In genomic region chr3:61848885-61849284, GRCh38 we compare ENCODE assay signal across 9 cellular contexts.
DNase-seq lines count a peak whose midpoint lies in the region; ATAC-seq and TF ChIP-seq lines count a peak whose summit lies in the region.
"Had no signal": no experiment of that assay in that cellular context is flagged by ENCODE, and none has a peak within 500 bp of the region (broad histone marks: within the 10 kb centered on the region; RNA-seq: fewer than 3 reads in every experiment).

No MANE protein-coding gene starts in this region.

- no peak overlapping the region for H3K4me3 Mint-ChIP-seq in osteocyte (ENCODE audit: unreplicated experiment)

- peak; percentile 62 for ATAC-seq in SK-N-SH treated with all-trans-retinoic acid at 6 μM for 48 hours
- ATAC-seq: A549 had no signal

- H3K9me3 Mint-ChIP-seq in osteocyte (ENCODE audit: unreplicated experiment) = no peaks in the 10 kb centered on the region

- H3K27me3 Mint-ChIP-seq in osteocyte (ENCODE audit: unreplicated experiment) = peaks cover 2% of the 10 kb centered on the region

- H3K36me3 ChIP-seq in A673 (ENCODE audit: insufficient read depth, low read length, poor library complexity, severe bottlenecking) = no peaks in the 10 kb centered on the region

- H3K27me3 ChIP-seq in A673 (replicated peaks; ENCODE audit: insufficient read depth, low read depth, low read length, poor library complexity) = no peaks in the 10 kb centered on the region

- CTCF ChIA-PET in A673 (lab: Charles Lee) = no interaction called here

- no peaks in the 10 kb centered on the region for H3K36me3 Mint-ChIP-seq in osteocyte (ENCODE audit: unreplicated experiment)

- H3K4me1 Mint-ChIP-seq in osteocyte (ENCODE audit: unreplicated experiment) = peaks cover 42% of the 10 kb centered on the region

- POLR2A ChIA-PET in A673 (lab: Charles Lee; ENCODE audit: low non-redundant PET) = no interaction called here

- H3K9me3 ChIP-seq in A673 (ENCODE audit: low read depth, low read length, poor library complexity, severe bottlenecking) = no peaks in the 10 kb centered on the region
- H3K9me3 ChIP-seq: A549 had no signal

- no TSS peak for BruUV-seq in A673 (replicated peaks; lab: Mats Ljungman, UMichigan)

- intact Hi-C loops in A673 (cut with micrococcal nuclease; ENCODE audit: unreplicated experiment) = loop anchor here (2.0 kb wide), 1 partner anchor 284 kb away; no protein-coding TSS in a partner anchor

- peak; percentile 74 for DNase-seq in A673 (ENCODE audit: low spot score)
- peak; percentile 71 for DNase-seq in fibroblast of villous mesenchyme (ENCODE audit: low read depth)
- DNase-seq in osteocyte (ENCODE audit: extremely low spot score, unreplicated experiment) = no peak
- no peak for DNase-seq in stimulated activated CD4-positive, alpha-beta T cell treated with anti-CD3 and anti-CD28 coated beads, Interleukin-2, amount 100 ng/mL, for 48 hours
- no peak for DNase-seq in DMS79 (lab: John Stamatoyannopoulos, UW)
- no peak for DNase-seq in SK-N-DZ (ENCODE audit: low spot score)
- no peak for DNase-seq in COLO668 (lab: John Stamatoyannopoulos, UW; ENCODE audit: unreplicated experiment)

- H3K27ac ChIP-seq in A673 (ENCODE audit: low read depth, low read length, poor library complexity, severe bottlenecking) = no peak overlapping the region
- H3K27ac ChIP-seq: A549 had no signal

- H3K4me3 ChIP-seq in A673 (ENCODE audit: low read depth, low read length, poor library complexity, severe bottlenecking) (no peak overlapping the region), fibroblast of villous mesenchyme (ENCODE audit: low read depth, low read length) (no peak overlapping the region)
- H3K4me3 ChIP-seq: A549 had no signal

- H3K4me1 ChIP-seq in A673 (ENCODE audit: insufficient read depth, low read length, poor library complexity, severe bottlenecking) = peaks cover 4% of the 10 kb centered on the region
- H3K4me1 ChIP-seq: A549 had no signal

- H3K27ac Mint-ChIP-seq in osteocyte (ENCODE audit: unreplicated experiment) = peak overlapping the region; percentile 64

- TF ChIP-seq CTCF in A673 (conservative IDR thresholded peaks at IDR 0.05; ENCODE audit: low read depth, low read length) (no peak), fibroblast of villous mesenchyme (IDR thresholded peaks at IDR 0.05; ENCODE audit: insufficient read depth, low read depth, low read length) (no peak), osteocyte (IDR thresholded peaks at IDR 0.05) (no peak)

TF ChIP-seq in SK-N-SH treated with all-trans-retinoic acid at 6 μM for 48 hours, 23 proteins besides CTCF, POLR2A, EP300 and RAD21:
- no peak for TF ChIP-seq ZNF565 (CRISPR knock-in tag; conservative IDR thresholded peaks at IDR 0.05; ENCODE audit: low read depth)
- no peak for TF ChIP-seq ESRRG (CRISPR knock-in tag; IDR thresholded peaks at IDR 0.05)
- no peak for TF ChIP-seq CREB5 (CRISPR knock-in tag; IDR thresholded peaks at IDR 0.05; ENCODE audit: low read depth)
- TF ChIP-seq TOX (CRISPR knock-in tag; IDR thresholded peaks at IDR 0.05; ENCODE audit: borderline replicate concordance) = no peak
- TF ChIP-seq CSRNP3 (CRISPR knock-in tag; IDR thresholded peaks at IDR 0.05) = no peak
- no peak for TF ChIP-seq GLIS3 (CRISPR knock-in tag; IDR thresholded peaks at IDR 0.05)
- TF ChIP-seq ARNTL (CRISPR knock-in tag; IDR thresholded peaks at IDR 0.05; ENCODE audit: borderline replicate concordance, low read depth) = no peak

Comparison
In these comparisons a context has a peak if more than half of its experiments do, and no peak if none do; other contexts are left out.
1. DNase-seq: peak in A673 (single experiment) and fibroblast of villous mesenchyme (single experiment); none in osteocyte (single experiment), stimulated activated CD4-positive, alpha-beta T cell treated with anti-CD3 and anti-CD28 coated beads, Interleukin-2, amount 100 ng/mL, for 48 hours (0 of 2), DMS79 (single experiment), SK-N-DZ (single experiment) and COLO668 (single experiment).